1 cellular context compared by ENCODE assay signal in the genomic region with DNA sequence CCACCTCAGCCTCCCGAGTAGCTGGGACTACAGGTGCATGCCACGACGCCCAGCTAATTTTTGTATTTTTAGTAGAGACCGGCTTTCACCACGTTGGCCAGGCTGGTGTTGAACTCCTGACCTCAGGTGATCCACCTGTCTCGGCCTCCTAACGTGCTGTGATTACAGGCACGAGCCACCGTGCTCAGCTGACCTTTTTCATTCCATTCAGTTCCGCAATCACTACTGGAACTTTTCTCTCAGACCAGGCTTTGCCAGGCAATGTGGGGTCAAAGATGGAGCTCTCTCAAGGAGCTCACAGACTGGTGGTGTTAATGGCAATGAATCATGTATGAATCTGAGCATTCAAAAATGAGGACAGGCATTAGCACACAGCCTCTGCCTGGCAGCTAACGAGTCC.
A peak's percentile ranks its signal among the peaks of the same experiment; 100 is the strongest.
TF ChIP-seq lines count a peak whose summit lies in the region.

No MANE protein-coding gene starts in this region.

TF ChIP-seq in HepG2, 621 proteins besides CTCF, POLR2A, EP300 and RAD21 (continued from another document):
- TF ChIP-seq, protein P1, sequence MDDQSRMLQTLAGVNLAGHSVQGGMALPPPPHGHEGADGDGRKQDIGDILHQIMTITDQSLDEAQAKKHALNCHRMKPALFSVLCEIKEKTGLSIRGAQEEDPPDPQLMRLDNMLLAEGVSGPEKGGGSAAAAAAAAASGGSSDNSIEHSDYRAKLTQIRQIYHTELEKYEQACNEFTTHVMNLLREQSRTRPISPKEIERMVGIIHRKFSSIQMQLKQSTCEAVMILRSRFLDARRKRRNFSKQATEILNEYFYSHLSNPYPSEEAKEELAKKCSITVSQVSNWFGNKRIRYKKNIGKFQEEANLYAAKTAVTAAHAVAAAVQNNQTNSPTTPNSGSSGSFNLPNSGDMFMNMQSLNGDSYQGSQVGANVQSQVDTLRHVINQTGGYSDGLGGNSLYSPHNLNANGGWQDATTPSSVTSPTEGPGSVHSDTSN (CRISPR knock-in tag; IDR thresholded peaks at IDR 0.05; ENCODE audit: borderline replicate concordance): no peak
- TF ChIP-seq TEAD3 (CRISPR knock-in tag; optimal IDR thresholded peaks at IDR 0.05; ENCODE audit: borderline replicate concordance) (peak; percentile 36), CBX1 (IDR thresholded peaks at IDR 0.05; ENCODE audit: low read depth) (no peak)
- TF ChIP-seq, protein P2, sequence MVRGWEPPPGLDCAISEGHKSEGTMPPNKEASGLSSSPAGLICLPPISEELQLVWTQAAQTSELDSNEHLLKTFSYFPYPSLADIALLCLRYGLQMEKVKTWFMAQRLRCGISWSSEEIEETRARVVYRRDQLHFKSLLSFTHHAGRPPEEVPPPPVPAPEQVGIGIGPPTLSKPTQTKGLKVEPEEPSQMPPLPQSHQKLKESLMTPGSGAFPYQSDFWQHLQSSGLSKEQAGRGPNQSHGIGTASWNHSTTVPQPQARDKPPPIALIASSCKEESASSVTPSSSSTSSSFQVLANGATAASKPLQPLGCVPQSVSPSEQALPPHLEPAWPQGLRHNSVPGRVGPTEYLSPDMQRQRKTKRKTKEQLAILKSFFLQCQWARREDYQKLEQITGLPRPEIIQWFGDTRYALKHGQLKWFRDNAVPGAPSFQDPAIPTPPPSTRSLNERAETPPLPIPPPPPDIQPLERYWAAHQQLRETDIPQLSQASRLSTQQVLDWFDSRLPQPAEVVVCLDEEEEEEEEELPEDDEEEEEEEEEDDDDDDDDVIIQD (CRISPR knock-in tag; IDR thresholded peaks at IDR 0.05; ENCODE audit: low read depth): no peak
